ENCODE assay signal across 2 cellular contexts in genomic region chr1:5690878-5691277, GRCh38.
TF ChIP-seq lines count a peak whose summit lies in the region.

No MANE protein-coding gene starts in this region.

TF ChIP-seq in GM23338, 12 proteins besides CTCF, POLR2A, EP300 and RAD21:
- TF ChIP-seq ZNF462 (CRISPR knock-in tag; IDR thresholded peaks at IDR 0.05): no peak
- no peak for TF ChIP-seq ZNF331 (CRISPR knock-in tag; IDR thresholded peaks at IDR 0.05; ENCODE audit: low read depth)
- TF ChIP-seq POLR2AphosphoS5 (IDR thresholded peaks at IDR 0.05; ENCODE audit: low read depth): no peak
- TF ChIP-seq REST (IDR thresholded peaks at IDR 0.05; ENCODE audit: unreplicated experiment): no peak
- no peak for TF ChIP-seq ZNF114 (CRISPR knock-in tag; IDR thresholded peaks at IDR 0.05)
- no peak for TF ChIP-seq NANOG (IDR thresholded peaks at IDR 0.05; ENCODE audit: borderline replicate concordance)
- TF ChIP-seq EZH2phosphoT487 (IDR thresholded peaks at IDR 0.05; ENCODE audit: unreplicated experiment): no peak
- TF ChIP-seq STAT1 (IDR thresholded peaks at IDR 0.05; ENCODE audit: unreplicated experiment): no peak
- no peak for TF ChIP-seq CREB1 (CRISPR knock-in tag; IDR thresholded peaks at IDR 0.05; ENCODE audit: low read depth)
- TF ChIP-seq ETS1 (IDR thresholded peaks at IDR 0.05): no peak
- no peak for TF ChIP-seq JUNB (IDR thresholded peaks at IDR 0.05; ENCODE audit: unreplicated experiment)
- no peak for TF ChIP-seq EZH2 (IDR thresholded peaks at IDR 0.05; ENCODE audit: low read depth, unreplicated experiment)

TF ChIP-seq in WTC11, 78 proteins besides CTCF, POLR2A, EP300 and RAD21 (continued from another document):
- no peak for TF ChIP-seq PREB (CRISPR knock-in tag; IDR thresholded peaks at IDR 0.05; ENCODE audit: borderline replicate concordance)
- no peak for TF ChIP-seq ZNF263 (CRISPR knock-in tag; IDR thresholded peaks at IDR 0.05; ENCODE audit: low read depth)
- no peak for TF ChIP-seq ATF1 (CRISPR knock-in tag; IDR thresholded peaks at IDR 0.05)
